In genomic region chr22:47694536-47694935, GRCh38 we compare ENCODE assay signal across 27 cellular contexts.
"Had no signal": no experiment of that assay in that cellular context is flagged by ENCODE, and none has a peak within 500 bp of the region (broad histone marks: within the 10 kb centered on the region; RNA-seq: fewer than 3 reads in every experiment).

No MANE protein-coding gene starts in this region.

- H3K4me1 ChIP-seq: neural progenitor cell, parathyroid adenoma, psoas muscle, right lobe of liver, sigmoid colon, stomach, thyroid gland, tibial nerve, upper lobe of left lung, vagina had no signal

- H2AFZ ChIP-seq: neural progenitor cell, parathyroid adenoma had no signal

- H3K36me3 ChIP-seq: neural progenitor cell, ovary, right lobe of liver, sigmoid colon, stomach, thoracic aorta, thyroid gland, tibial nerve, upper lobe of left lung, vagina had no signal

- H3K4me1 Mint-ChIP-seq: natural killer cell; nephron; neural progenitor cell; stimulated activated effector memory CD8-positive, alpha-beta T cell treated with anti-CD3 and anti-CD28 coated beads, Interleukin-12 subunit alpha, Interleukin-12 subunit beta, amount 100 ng/mL, for 72 hours had no signal

- H3K9me3 Mint-ChIP-seq: natural killer cell; nephron; stimulated activated effector memory CD8-positive, alpha-beta T cell treated with anti-CD3 and anti-CD28 coated beads, Interleukin-12 subunit alpha, Interleukin-12 subunit beta, amount 100 ng/mL, for 72 hours; stimulated activated naive B cell treated with anti-CD40 and anti-IgM and Interleukin-4, amounts not matched to agents 10 μg/mL and 1 μg/mL and 100 μg/mL, for 72 hours; stimulated activated naive CD8-positive, alpha-beta T cell treated with anti-CD3 and anti-CD28 coated beads, Interleukin-15, Interleukin-2, amounts not matched to agents 100 ng/mL and 50 ng/mL, for 24 hours had no signal

- H3K4me3 ChIP-seq: neural progenitor cell, ovary, psoas muscle, right lobe of liver, sigmoid colon, stomach, thoracic aorta, thyroid gland, tibial nerve, upper lobe of left lung, vagina had no signal

- H3K4me3 Mint-ChIP-seq: natural killer cell; nephron; neural progenitor cell; stimulated activated effector memory CD8-positive, alpha-beta T cell treated with anti-CD3 and anti-CD28 coated beads, Interleukin-12 subunit alpha, Interleukin-12 subunit beta, amount 100 ng/mL, for 72 hours; stimulated activated naive B cell treated with anti-CD40 and anti-IgM and Interleukin-4, amounts not matched to agents 10 μg/mL and 1 μg/mL and 100 μg/mL, for 72 hours; stimulated activated naive CD8-positive, alpha-beta T cell treated with anti-CD3 and anti-CD28 coated beads, Interleukin-15, Interleukin-2, amounts not matched to agents 100 ng/mL and 50 ng/mL, for 24 hours had no signal

- DNase-seq: natural killer cell; occipital lobe; ovary; posterior cingulate gyrus; psoas muscle; right cardiac atrium; right lobe of liver; sigmoid colon; small intestine; stimulated activated CD4-positive, alpha-beta T cell treated with anti-CD3 and anti-CD28 coated beads, Interleukin-2, amount 100 ng/mL, for 24 hours; stimulated activated CD4-positive, alpha-beta T cell treated with anti-CD3 and anti-CD28 coated beads, Interleukin-2, amount 100 ng/mL, for 48 hours; stimulated activated CD4-positive, alpha-beta T cell treated with anti-CD3 and anti-CD28 coated beads, Interleukin-4, amount 100 ng/mL, for 24 hours; stimulated activated naive CD4-positive, alpha-beta T cell treated with Interleukin-2 at 50 U/mL for 16 hours; stomach; thyroid gland; trophoblast cell; upper lobe of left lung had no signal

- FAIRE-seq: small intestine had no signal

- H3K79me2 ChIP-seq: parathyroid adenoma had no signal

- H3K27me3 Mint-ChIP-seq: progenitor cell of endocrine pancreas had no signal

- H3K36me3 Mint-ChIP-seq: natural killer cell; neural progenitor cell; stimulated activated effector memory CD8-positive, alpha-beta T cell treated with anti-CD3 and anti-CD28 coated beads, Interleukin-12 subunit alpha, Interleukin-12 subunit beta, amount 100 ng/mL, for 72 hours; stimulated activated naive B cell treated with anti-CD40 and anti-IgM and Interleukin-4, amounts not matched to agents 10 μg/mL and 1 μg/mL and 100 μg/mL, for 72 hours had no signal

- H3K9me3 ChIP-seq: ovary, psoas muscle, right lobe of liver, sigmoid colon, stomach, thoracic aorta, thyroid gland, tibial nerve, upper lobe of left lung, vagina had no signal

- H3K27ac Mint-ChIP-seq: natural killer cell; nephron; neural progenitor cell; progenitor cell of endocrine pancreas; stimulated activated effector memory CD8-positive, alpha-beta T cell treated with anti-CD3 and anti-CD28 coated beads, Interleukin-12 subunit alpha, Interleukin-12 subunit beta, amount 100 ng/mL, for 72 hours; stimulated activated naive B cell treated with anti-CD40 and anti-IgM and Interleukin-4, amounts not matched to agents 10 μg/mL and 1 μg/mL and 100 μg/mL, for 72 hours; stimulated activated naive CD8-positive, alpha-beta T cell treated with anti-CD3 and anti-CD28 coated beads, Interleukin-15, Interleukin-2, amounts not matched to agents 100 ng/mL and 50 ng/mL, for 24 hours had no signal

- H3K9ac ChIP-seq: neural progenitor cell, parathyroid adenoma had no signal

- ATAC-seq: natural killer cell, psoas muscle, right cardiac atrium, right lobe of liver had no signal

- H3K27ac ChIP-seq: neural progenitor cell, ovary, parathyroid adenoma, psoas muscle, right lobe of liver, sigmoid colon, stomach, thoracic aorta, thyroid gland, tibial nerve, upper lobe of left lung, vagina had no signal

- H3K4me2 ChIP-seq: neural progenitor cell had no signal

- H3K27me3 ChIP-seq: neural progenitor cell, ovary, right lobe of liver, sigmoid colon, stomach, thyroid gland, tibial nerve, upper lobe of left lung, vagina had no signal
